Comparison of ENCODE assay signal across 28 cellular contexts in the genomic region with DNA sequence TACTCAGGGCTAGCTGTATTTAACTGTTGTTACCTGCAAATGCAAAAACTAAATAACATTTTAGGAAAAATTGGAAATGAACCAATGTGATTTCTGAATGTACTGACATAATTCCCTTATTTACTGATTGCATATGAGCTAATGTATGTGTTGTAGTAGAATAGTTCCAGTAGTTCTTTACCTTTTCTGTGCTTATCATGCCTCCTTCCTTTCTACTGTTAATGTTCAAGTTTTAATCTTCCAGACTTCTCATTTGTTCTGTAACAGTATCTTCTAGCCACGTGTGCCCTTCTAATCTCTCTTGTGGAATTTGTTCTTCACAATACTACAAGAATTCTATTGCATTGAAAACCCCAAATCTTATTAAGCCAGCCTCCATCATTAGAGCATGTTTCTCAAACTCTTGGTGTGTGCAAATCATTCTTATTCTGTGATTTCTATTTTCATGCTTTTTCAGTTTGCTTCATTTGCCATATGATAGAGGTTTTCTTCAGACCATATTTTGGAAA. TPM values are rescaled to one million over a fixed set of nuclear protein-coding genes. Genes with fewer than 3 reads are reported as not detected.
A peak's percentile ranks its signal among the peaks of the same experiment; 100 is the strongest.
DNase-seq lines count a peak whose midpoint lies in the region; ATAC-seq and TF ChIP-seq lines count a peak whose summit lies in the region.
"Had no signal": no experiment of that assay in that cellular context is flagged by ENCODE, and none has a peak within 500 bp of the region (broad histone marks: within the 10 kb centered on the region; RNA-seq: fewer than 3 reads in every experiment).

No MANE protein-coding gene starts in this region.

- CTCF ChIA-PET in activated B cell treated with CpG ODN at 0.5 μM for 24 hours (lab: Charles Lee) = interaction anchor here (1.3 kb wide), 1 partner anchor 17 kb away, joined by 5 read pairs; a partner anchor contains a TSS

- peaks cover 100% of the 10 kb centered on the region for H3K79me2 ChIP-seq in DOHH2 (ENCODE audit: control insufficient read depth, low read length)

- intact Hi-C loops in activated B cell treated with CpG ODN at 0.5 μM for 24 hours (cut with micrococcal nuclease) = no loop called here

- H3K9me3 Mint-ChIP-seq in CD4-positive, CD25-positive, alpha-beta regulatory T cell = no peaks in the 10 kb centered on the region
- H3K9me3 Mint-ChIP-seq in activated B cell treated with CpG ODN at 0.5 μM for 24 hours (no peaks in the 10 kb centered on the region), mesothelial cell of epicardium (no peaks in the 10 kb centered on the region), endothelial cell (ENCODE audit: unreplicated experiment) (no peaks in the 10 kb centered on the region)
- H3K9me3 Mint-ChIP-seq: HFFc6, T-cell had no signal

- peaks cover 12% of the 10 kb centered on the region for H3K36me3 Mint-ChIP-seq in CD4-positive, CD25-positive, alpha-beta regulatory T cell
- H3K36me3 Mint-ChIP-seq in activated B cell treated with CpG ODN at 0.5 μM for 24 hours (ENCODE audit: low read depth) (peaks cover 29% of the 10 kb centered on the region), mesothelial cell of epicardium (peaks cover 5% of the 10 kb centered on the region), endothelial cell (ENCODE audit: low read depth, unreplicated experiment) (peaks cover 3% of the 10 kb centered on the region)

- H3K27me3 ChIP-seq in CD4-positive, CD25-positive, alpha-beta regulatory T cell (ENCODE audit: control insufficient read depth, insufficient read depth, low read length) = no peaks in the 10 kb centered on the region
- H3K27me3 ChIP-seq in DOHH2 (ENCODE audit: control insufficient read depth, low read length) = no peaks in the 10 kb centered on the region
- H3K27me3 ChIP-seq: neutrophil, testis, vagina had no signal

- H3K36me3 ChIP-seq in CD4-positive, CD25-positive, alpha-beta regulatory T cell (ENCODE audit: control insufficient read depth, insufficient read depth, low read length) = peaks cover 25% of the 10 kb centered on the region
- H3K36me3 ChIP-seq in DOHH2 (ENCODE audit: control insufficient read depth, low read length) = peaks cover 52% of the 10 kb centered on the region

- H4K20me1 ChIP-seq in DOHH2 (ENCODE audit: control insufficient read depth, insufficient read depth, low read depth, low read length) = peaks cover 42% of the 10 kb centered on the region

- POLR2A ChIA-PET in activated B cell treated with CpG ODN at 0.5 μM for 24 hours (lab: Charles Lee) = interaction anchor here (0.5 kb wide), 1 partner anchor 16 kb away, joined by 3 read pairs; no protein-coding TSS in a partner anchor

- no peak for DNase-seq in CD4-positive, CD25-positive, alpha-beta regulatory T cell
- DNase-seq in activated B cell treated with CpG ODN at 0.5 μM for 24 hours (no peak), mesothelial cell of epicardium (ENCODE audit: low spot score in 2 of 2, unreplicated experiment in 2 of 2) (no peak), DMS79 (lab: John Stamatoyannopoulos, UW) (no peak), endothelial cell (ENCODE audit: low spot score) (no peak)
- DNase-seq: activated CD8-positive, alpha-beta memory T cell treated with anti-CD3 and anti-CD28 coated beads, Interleukin-2, amount 50 U/mL, for 48 hours; activated gamma-delta T cell treated with Interleukin-2 at 50 U/mL for 16 hours; AML-193; amygdala; caudate nucleus; erythroblast; foreskin melanocyte; HFFc6; hypothalamus; islet precursor cell; mucosa of descending colon; NCI-H1105; NCI-H226; PC-3; psoas muscle; SHP77 treated with DMSO at 0.1 percent for 48 hours; stimulated activated naive CD4-positive, alpha-beta T cell; T-cell; testis had no signal

- peak overlapping the region in 1 of 3 donors; percentile 73 for H3K27ac Mint-ChIP-seq in CD4-positive, CD25-positive, alpha-beta regulatory T cell
- peak overlapping the region; percentile 36 for H3K27ac Mint-ChIP-seq in activated B cell treated with CpG ODN at 0.5 μM for 24 hours
- peak overlapping the region; percentile 55 for H3K27ac Mint-ChIP-seq in mesothelial cell of epicardium
- H3K27ac Mint-ChIP-seq in endothelial cell (ENCODE audit: unreplicated experiment) = no peak overlapping the region

- H3K9me2 ChIP-seq in DOHH2 (replicated peaks; ENCODE audit: control insufficient read depth, low read length) = no peaks in the 10 kb centered on the region

- ATAC-seq in CD4-positive, CD25-positive, alpha-beta regulatory T cell (ENCODE audit: low read depth in 2 of 2) = no peak
- no peak for ATAC-seq in activated B cell treated with CpG ODN at 0.5 μM for 24 hours (ENCODE audit: low read depth)
- ATAC-seq in HG02642 (IDR thresholded peaks at IDR 0.05; ENCODE audit: poor library complexity, unreplicated experiment) = no peak
- ATAC-seq: mucosa of descending colon, PC-3, psoas muscle, T-cell had no signal

- H3F3A ChIP-seq in DOHH2 (ENCODE audit: control insufficient read depth, insufficient read depth) = peaks cover 14% of the 10 kb centered on the region

- no peaks in the 10 kb centered on the region for H3K9me3 ChIP-seq in CD4-positive, CD25-positive, alpha-beta regulatory T cell (ENCODE audit: control insufficient read depth in 2 of 2, low read length in 2 of 2)
- H3K9me3 ChIP-seq in DOHH2 (ENCODE audit: control insufficient read depth, insufficient read depth, low read length) = no peaks in the 10 kb centered on the region
- H3K9me3 ChIP-seq: mucosa of descending colon, neutrophil, psoas muscle, testis, vagina had no signal

- TF ChIP-seq CTCF in DOHH2 (IDR thresholded peaks at IDR 0.05; ENCODE audit: low read depth, low read length, poor library complexity, severe bottlenecking) (no peak), activated B cell treated with CpG ODN at 0.5 μM for 24 hours (IDR thresholded peaks at IDR 0.05) (no peak), mesothelial cell of epicardium (IDR thresholded peaks at IDR 0.05; ENCODE audit: unreplicated experiment) (no peak), endothelial cell (IDR thresholded peaks at IDR 0.05; ENCODE audit: unreplicated experiment) (no peak)

- peak overlapping the region; percentile 47 for H3K4me3 ChIP-seq in CD4-positive, CD25-positive, alpha-beta regulatory T cell (ENCODE audit: low read depth, low read length)
- H3K4me3 ChIP-seq in DOHH2 (ENCODE audit: low read length) = peak overlapping the region; percentile 22
- H3K4me3 ChIP-seq: mucosa of descending colon, psoas muscle, testis, vagina had no signal

- H3K4me1 ChIP-seq in CD4-positive, CD25-positive, alpha-beta regulatory T cell (ENCODE audit: control insufficient read depth, insufficient read depth, low read length, poor library complexity, severe bottlenecking) = peaks cover 51% of the 10 kb centered on the region
- peaks cover 99% of the 10 kb centered on the region for H3K4me1 ChIP-seq in DOHH2 (ENCODE audit: control insufficient read depth, low read length)

- no peaks in the 10 kb centered on the region for H3K27me3 Mint-ChIP-seq in CD4-positive, CD25-positive, alpha-beta regulatory T cell
- H3K27me3 Mint-ChIP-seq in activated B cell treated with CpG ODN at 0.5 μM for 24 hours = no peaks in the 10 kb centered on the region
- no peaks in the 10 kb centered on the region for H3K27me3 Mint-ChIP-seq in mesothelial cell of epicardium (ENCODE audit: low read depth)
- no peaks in the 10 kb centered on the region for H3K27me3 Mint-ChIP-seq in endothelial cell (ENCODE audit: unreplicated experiment)
- H3K27me3 Mint-ChIP-seq: T-cell had no signal

- peaks cover 54 to 80% (median 61%) of the 10 kb centered on the region in 4 donors for H3K4me1 Mint-ChIP-seq in CD4-positive, CD25-positive, alpha-beta regulatory T cell
- peaks cover 92% of the 10 kb centered on the region for H3K4me1 Mint-ChIP-seq in activated B cell treated with CpG ODN at 0.5 μM for 24 hours
- peaks cover 42% of the 10 kb centered on the region for H3K4me1 Mint-ChIP-seq in mesothelial cell of epicardium
- H3K4me1 Mint-ChIP-seq in endothelial cell (ENCODE audit: unreplicated experiment) = peaks cover 12% of the 10 kb centered on the region

- H3K4me3 Mint-ChIP-seq in CD4-positive, CD25-positive, alpha-beta regulatory T cell = peak overlapping the region in 3 of 4 donors; percentile 8 to 50 (median 11)
- H3K4me3 Mint-ChIP-seq in activated B cell treated with CpG ODN at 0.5 μM for 24 hours = peak overlapping the region; percentile 39
- no peak overlapping the region for H3K4me3 Mint-ChIP-seq in mesothelial cell of epicardium
- H3K4me3 Mint-ChIP-seq in endothelial cell (ENCODE audit: unreplicated experiment) = no peak overlapping the region
- H3K4me3 Mint-ChIP-seq: HFFc6 had no signal

- H3K4me2 ChIP-seq in DOHH2 (ENCODE audit: low read length) = peak overlapping the region; percentile 68

- no peak overlapping the region for H3K27ac ChIP-seq in CD4-positive, CD25-positive, alpha-beta regulatory T cell (ENCODE audit: insufficient read depth, low read length, poor library complexity, severe bottlenecking)
- H3K27ac ChIP-seq in DOHH2 (ENCODE audit: low read depth, low read length) = peak overlapping the region; percentile 13
- H3K27ac ChIP-seq: psoas muscle, vagina had no signal

RNA-seq across cellular contexts. Expression of a gene that starts 17.7 kb away (rescaled TPM):
- total RNA-seq in CD4-positive, CD25-positive, alpha-beta regulatory T cell = 162 TPM
- 100 to 1,000 TPM; 133 to 175 (median 147) TPM for polyA plus RNA-seq in CD4-positive, CD25-positive, alpha-beta regulatory T cell
- total RNA-seq in activated B cell treated with CpG ODN at 0.5 μM for 24 hours = 136 and 142 TPM in 2 replicates
- total RNA-seq in mesothelial cell of epicardium = 153 to 164 TPM (median 155 TPM) in 3 replicates
- total RNA-seq in endothelial cell (ENCODE audit: unreplicated experiment) = 137 TPM

Comparison
In these comparisons a context has a peak if more than half of its experiments do, and no peak if none do; other contexts are left out.
1. H3K4me3 Mint-ChIP-seq: peak in CD4-positive, CD25-positive, alpha-beta regulatory T cell (3 of 4) and activated B cell treated with CpG ODN at 0.5 μM for 24 hours (single experiment); none in mesothelial cell of epicardium (single experiment) and endothelial cell (single experiment).